In genomic region chr9:105881654-105882349, GRCh38 we compare ENCODE assay signal across 8 cellular contexts.
DNase-seq lines count a peak whose midpoint lies in the region; ATAC-seq and TF ChIP-seq lines count a peak whose summit lies in the region.

No MANE protein-coding gene starts in this region.

- H3K4me3 Mint-ChIP-seq in mesothelial cell of epicardium, result no peak overlapping the region

- ATAC-seq in GM18508 (IDR thresholded peaks at IDR 0.05; ENCODE audit: insufficient read depth, unreplicated experiment) (peak; percentile 41), HG03175 (IDR thresholded peaks at IDR 0.05; ENCODE audit: unreplicated experiment) (peak; percentile 54)

- H3K4me1 Mint-ChIP-seq in mesothelial cell of epicardium, result no peaks in the 10 kb centered on the region

- TF ChIP-seq CTCF in AG09309 (IDR thresholded peaks at IDR 0.05; ENCODE audit: control insufficient read depth, insufficient read depth, low read depth, low read length, missing control alignments), result peak; percentile 85
- peak; percentile 82 for TF ChIP-seq CTCF in mesothelial cell of epicardium (IDR thresholded peaks at IDR 0.05; ENCODE audit: unreplicated experiment)

- no peaks in the 10 kb centered on the region for H3K9me3 Mint-ChIP-seq in mesothelial cell of epicardium

- no peaks in the 10 kb centered on the region for H3K27me3 Mint-ChIP-seq in mesothelial cell of epicardium (ENCODE audit: low read depth)

- no peak overlapping the region for H3K27ac Mint-ChIP-seq in mesothelial cell of epicardium

- DNase-seq in AG09309 (ENCODE audit: low read depth) (peak; percentile 7), NCI-H526 (lab: John Stamatoyannopoulos, UW) (peak; percentile 54 to 75), ecto neural progenitor cell (ENCODE audit: low spot score) (peak; percentile 75), mesothelial cell of epicardium (ENCODE audit: low spot score in 2 of 2, unreplicated experiment in 2 of 2) (peak in 1 of 2 experiments; percentile 74)
- peak; percentile 45 to 48 for DNase-seq in activated CD4-positive, alpha-beta T cell treated with anti-CD3 and anti-CD28 coated beads, Interleukin-2, amount 50 U/mL, for 4 hours
- DNase-seq in stimulated activated CD8-positive, alpha-beta memory T cell treated with anti-CD3 and anti-CD28 coated beads, Interleukin-7, amount 100 ng/mL, for 1 hour (ENCODE audit: low read depth in 2 of 2), result peak; percentile 10 to 48

- H3K36me3 Mint-ChIP-seq in mesothelial cell of epicardium, result no peaks in the 10 kb centered on the region

- H3K4me3 ChIP-seq in AG09309 (ENCODE audit: control insufficient read depth, low read depth, low read length), result no peak overlapping the region
